In the genomic region with DNA sequence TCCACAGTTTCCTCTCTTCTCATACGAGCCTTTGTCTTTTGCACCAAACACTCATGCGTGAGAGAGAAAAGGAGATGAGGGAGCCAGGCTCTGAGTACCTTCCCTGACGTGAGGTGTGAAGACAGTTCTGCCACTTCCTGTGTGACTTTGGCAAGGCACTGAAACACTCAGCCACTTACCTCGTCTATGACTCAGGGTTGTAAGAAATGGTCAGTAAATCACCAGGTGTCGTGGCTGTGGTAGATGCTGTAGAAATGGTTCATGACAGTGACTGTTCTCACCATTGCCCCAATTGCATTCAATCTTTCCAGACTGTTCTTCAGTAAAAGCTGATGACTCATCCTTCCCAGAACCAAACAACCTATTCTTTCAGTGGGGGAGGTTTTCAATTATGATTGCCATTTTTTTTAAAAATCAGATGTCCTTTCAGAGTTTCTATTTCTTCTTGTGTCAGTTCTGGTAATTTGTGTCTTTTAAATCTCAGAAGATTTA, we compare ENCODE assay signal across 9 cellular contexts. TPM values are rescaled to one million over a fixed set of nuclear protein-coding genes. Genes with fewer than 3 reads are reported as not detected.
DNase-seq lines count a peak whose midpoint lies in the region; TF ChIP-seq lines count a peak whose summit lies in the region.
"Had no signal": no experiment of that assay in that cellular context is flagged by ENCODE, and none has a peak within 500 bp of the region (broad histone marks: within the 10 kb centered on the region; RNA-seq: fewer than 3 reads in every experiment).

No MANE protein-coding gene starts in this region.

- no peaks in the 10 kb centered on the region for H3K36me3 ChIP-seq in WERI-Rb-1
- H3K36me3 ChIP-seq in thyroid gland = no peaks in the 10 kb centered on the region

- no peaks in the 10 kb centered on the region for H3K27me3 ChIP-seq in WERI-Rb-1 (ENCODE audit: insufficient read depth, low read depth, severe bottlenecking)
- H3K27me3 ChIP-seq in thyroid gland = no peaks in the 10 kb centered on the region

- TF ChIP-seq CTCF in WERI-Rb-1 (IDR thresholded peaks at IDR 0.05; ENCODE audit: low read depth, low read length) (no peak), thyroid gland (IDR thresholded peaks at IDR 0.05) (no peak)

- H3K4me1 ChIP-seq in thyroid gland = no peaks in the 10 kb centered on the region

- H3K27me3 Mint-ChIP-seq in activated naive CD8-positive, alpha-beta T cell treated with anti-CD3 and anti-CD28 coated beads for 36 hours = peaks cover 7% of the 10 kb centered on the region

- peaks cover 25% of the 10 kb centered on the region for H3K9me3 Mint-ChIP-seq in activated naive CD8-positive, alpha-beta T cell treated with anti-CD3 and anti-CD28 coated beads for 36 hours

- intact Hi-C loops in thyroid gland (cut with DNase I) = no loop called here

- H3K4me3 ChIP-seq in WERI-Rb-1 (ENCODE audit: low read depth, low read length) = no peak overlapping the region
- H3K4me3 ChIP-seq in thyroid gland (replicated peaks in 1 of 3) = no peak overlapping the region

- peaks cover 17% of the 10 kb centered on the region for H3K36me3 Mint-ChIP-seq in activated naive CD8-positive, alpha-beta T cell treated with anti-CD3 and anti-CD28 coated beads for 36 hours

- peaks cover 12% of the 10 kb centered on the region for H3K4me1 Mint-ChIP-seq in activated naive CD8-positive, alpha-beta T cell treated with anti-CD3 and anti-CD28 coated beads for 36 hours

- DNase-seq in DMS153 (lab: John Stamatoyannopoulos, UW) = peak; percentile 58
- no peak for DNase-seq in DMS153 treated with DMSO at 0.1 percent for 48 hours (lab: John Stamatoyannopoulos, UW; ENCODE audit: unreplicated experiment)
- peak; percentile 26 for DNase-seq in NOMO-1 treated with dmso at 0.1 percent for 144 hours (lab: John Stamatoyannopoulos, UW; ENCODE audit: unreplicated experiment)
- DNase-seq in activated naive CD8-positive, alpha-beta T cell treated with anti-CD3 and anti-CD28 coated beads for 36 hours = peak; percentile 65
- DNase-seq in stimulated activated CD8-positive, alpha-beta memory T cell treated with anti-CD3 and anti-CD28 coated beads, Interleukin-4, amount 100 ng/mL, for 24 hours (ENCODE audit: low read depth) = peak; percentile 37
- no peak for DNase-seq in WERI-Rb-1
- DNase-seq in cerebellum (ENCODE audit: low spot score) = no peak
- no peak for DNase-seq in thyroid gland

- H3K27ac ChIP-seq in WERI-Rb-1 (no peak overlapping the region), thyroid gland (no peak overlapping the region)
- H3K27ac ChIP-seq: 22Rv1 had no signal

- TF ChIP-seq POLR2A in thyroid gland (IDR thresholded peaks at IDR 0.05) = no peak

- peak overlapping the region; percentile 88 for H3K27ac Mint-ChIP-seq in activated naive CD8-positive, alpha-beta T cell treated with anti-CD3 and anti-CD28 coated beads for 36 hours

- H3K9me3 ChIP-seq in WERI-Rb-1 (ENCODE audit: severe bottlenecking) = no peaks in the 10 kb centered on the region
- no peaks in the 10 kb centered on the region for H3K9me3 ChIP-seq in thyroid gland

- 63 to 71% methylated on average over 5 of the region's 5 CpGs for WGBS in thyroid gland, 2 donors

- no peak overlapping the region for H3K4me3 Mint-ChIP-seq in activated naive CD8-positive, alpha-beta T cell treated with anti-CD3 and anti-CD28 coated beads for 36 hours

RNA-seq across cellular contexts. Expression of a gene that starts 49.2 kb away (rescaled TPM):
- total RNA-seq in activated naive CD8-positive, alpha-beta T cell treated with anti-CD3 and anti-CD28 coated beads for 36 hours = under 1 TPM; 0.28 to 0.56 TPM
- 4.5 TPM for total RNA-seq in cerebellum
- total RNA-seq in thyroid gland = 1 to 10 TPM; 1.3 to 3.8 (median 2.6) TPM

Comparison
In these comparisons a context has a peak if more than half of its experiments do, and no peak if none do; other contexts are left out.
1. DNase-seq: peak in DMS153 (single experiment), NOMO-1 treated with dmso at 0.1 percent for 144 hours (single experiment), activated naive CD8-positive, alpha-beta T cell treated with anti-CD3 and anti-CD28 coated beads for 36 hours (single experiment) and stimulated activated CD8-positive, alpha-beta memory T cell treated with anti-CD3 and anti-CD28 coated beads, Interleukin-4, amount 100 ng/mL, for 24 hours (single experiment); none in DMS153 treated with DMSO at 0.1 percent for 48 hours (single experiment), WERI-Rb-1 (single experiment), cerebellum (single experiment) and thyroid gland (0 of 2).